10 cellular contexts compared by ENCODE assay signal in genomic region chr9:73269430-73270101, GRCh38.
DNase-seq lines count a peak whose midpoint lies in the region; ATAC-seq and TF ChIP-seq lines count a peak whose summit lies in the region.
"Had no signal": no experiment of that assay in that cellular context is flagged by ENCODE, and none has a peak within 500 bp of the region (broad histone marks: within the 10 kb centered on the region; RNA-seq: fewer than 3 reads in every experiment).

No MANE protein-coding gene starts in this region.

- H3K9me3 ChIP-seq in heart right ventricle (no peaks in the 10 kb centered on the region), right cardiac atrium (ENCODE audit: control insufficient read depth, low read length) (no peaks in the 10 kb centered on the region), upper lobe of right lung (no peaks in the 10 kb centered on the region), thyroid gland (no peaks in the 10 kb centered on the region)

- no peaks in the 10 kb centered on the region for H3K27me3 ChIP-seq in heart right ventricle
- no peaks in the 10 kb centered on the region for H3K27me3 ChIP-seq in right cardiac atrium (ENCODE audit: control insufficient read depth, insufficient read depth)
- H3K27me3 ChIP-seq in upper lobe of right lung = no peaks in the 10 kb centered on the region
- no peaks in the 10 kb centered on the region for H3K27me3 ChIP-seq in thyroid gland

- H3K27ac ChIP-seq in heart right ventricle (no peak overlapping the region), right cardiac atrium (ENCODE audit: low read length) (no peak overlapping the region), upper lobe of right lung (no peak overlapping the region), thyroid gland (no peak overlapping the region), caudate nucleus (ENCODE audit: low read depth, low read length) (no peak overlapping the region)

- intact Hi-C loops in heart right ventricle (cut with DNase I) = loop anchor here in 9 of 10 donors (2.0 to 10.0 kb wide), 3 partner anchors 295 to 298 kb away; no protein-coding TSS in a partner anchor
- intact Hi-C loops in right cardiac atrium (cut with DNase I) = loop anchor here in 1 of 4 donors (5.0 kb wide), 1 partner anchor 298 kb away; no protein-coding TSS in a partner anchor
- intact Hi-C loops in upper lobe of right lung (cut with DNase I) = no loop called here
- intact Hi-C loops in thyroid gland (cut with DNase I) = no loop called here

- DNase-seq in heart right ventricle = no peak
- DNase-seq in right cardiac atrium = no peak
- peak; percentile 49 for DNase-seq in RKO (ENCODE audit: low spot score)
- peak; percentile 44 for DNase-seq in fibroblast of villous mesenchyme (ENCODE audit: low read depth)
- DNase-seq in upper lobe of right lung = no peak
- DNase-seq in thyroid gland = no peak
- DNase-seq in caudate nucleus (lab: John Stamatoyannopoulos, UW) = no peak
- DNase-seq: activated CD8-positive, alpha-beta memory T cell treated with anti-CD3 and anti-CD28 coated beads for 24 hours; immature natural killer cell had no signal

- TF ChIP-seq CTCF in heart right ventricle (IDR thresholded peaks at IDR 0.05) = peak in 8 of 9 donors; percentile 18 to 54 (median 36)
- TF ChIP-seq CTCF in fibroblast of villous mesenchyme (IDR thresholded peaks at IDR 0.05; ENCODE audit: insufficient read depth, low read depth, low read length) = peak; percentile 34
- no peak for TF ChIP-seq CTCF in upper lobe of right lung (IDR thresholded peaks at IDR 0.05)
- TF ChIP-seq CTCF in thyroid gland (IDR thresholded peaks at IDR 0.05) = no peak

- H3K4me1 ChIP-seq in heart right ventricle = peaks cover 0 to 9% (median 0%) of the 10 kb centered on the region in 9 donors
- no peaks in the 10 kb centered on the region for H3K4me1 ChIP-seq in right cardiac atrium (ENCODE audit: control insufficient read depth, insufficient read depth, low read length)
- no peaks in the 10 kb centered on the region for H3K4me1 ChIP-seq in upper lobe of right lung
- H3K4me1 ChIP-seq in thyroid gland = no peaks in the 10 kb centered on the region

- TF ChIP-seq POLR2A in thyroid gland (IDR thresholded peaks at IDR 0.05) = no peak

- H3K36me3 ChIP-seq in heart right ventricle (no peaks in the 10 kb centered on the region), upper lobe of right lung (no peaks in the 10 kb centered on the region), thyroid gland (no peaks in the 10 kb centered on the region)

- H3K4me3 ChIP-seq in heart right ventricle (no peak overlapping the region), right cardiac atrium (ENCODE audit: low read length) (no peak overlapping the region), fibroblast of villous mesenchyme (ENCODE audit: low read depth, low read length) (no peak overlapping the region), upper lobe of right lung (no peak overlapping the region), thyroid gland (replicated peaks in 1 of 3) (no peak overlapping the region)

- 27 to 32% methylated on average over 4 of the region's 4 CpGs for WGBS in heart right ventricle, 2 donors
- 24% methylated on average over 4 of the region's 4 CpGs for WGBS in right cardiac atrium
- 25 to 26% methylated on average over 4 of the region's 4 CpGs for WGBS in thyroid gland, 2 donors

- ATAC-seq in heart right ventricle = peak in 1 of 8 donors; percentile 41
- no peak for ATAC-seq in right cardiac atrium
- ATAC-seq in upper lobe of right lung = peak; percentile 37
- ATAC-seq in GM21825 (IDR thresholded peaks at IDR 0.05; ENCODE audit: unreplicated experiment) = no peak

Comparison
In these comparisons a context has a peak if more than half of its experiments do, and no peak if none do; other contexts are left out.
1. DNase-seq: peak in RKO (single experiment) and fibroblast of villous mesenchyme (single experiment); none in heart right ventricle (0 of 2), right cardiac atrium (0 of 3), upper lobe of right lung (single experiment), thyroid gland (0 of 2) and caudate nucleus (0 of 61).
2. CTCF ChIP-seq: peak in heart right ventricle (8 of 9) and fibroblast of villous mesenchyme (single experiment); none in upper lobe of right lung (single experiment) and thyroid gland (0 of 6).
3. intact Hi-C loops: an anchor here in heart right ventricle (2.0 to 10.0 kb wide); none called in upper lobe of right lung and thyroid gland.